12 cellular contexts compared by ENCODE assay signal in the genomic region with DNA sequence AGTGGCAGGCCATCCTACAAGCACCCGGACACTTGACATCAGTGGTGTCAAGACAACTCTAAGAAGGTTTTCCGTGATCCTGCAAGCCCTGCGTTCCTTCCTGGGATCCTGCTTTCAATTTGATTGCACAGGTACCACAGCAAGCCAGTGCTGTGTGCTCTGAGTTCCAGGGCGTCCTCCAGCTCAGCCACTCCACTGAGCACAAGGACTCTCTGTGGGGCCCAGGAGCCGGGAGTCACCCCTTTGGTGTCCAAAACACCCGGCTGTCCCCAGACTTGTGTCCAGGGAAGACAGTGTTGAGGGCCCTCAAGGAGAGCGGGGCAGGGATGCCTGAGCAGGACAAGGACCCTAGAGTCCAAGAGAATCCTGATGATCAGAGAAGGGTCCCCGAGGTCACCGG. TPM values are rescaled to one million over a fixed set of nuclear protein-coding genes. Genes with fewer than 3 reads are reported as not detected.
"Had no signal": no experiment of that assay in that cellular context is flagged by ENCODE, and none has a peak within 500 bp of the region (broad histone marks: within the 10 kb centered on the region; RNA-seq: fewer than 3 reads in every experiment).

No MANE protein-coding gene starts in this region.

RNA-seq across cellular contexts. Expression of gene GGTLC1, which starts 0.4 kb away (rescaled TPM):
- total RNA-seq: stomach, subcutaneous adipose tissue, suprapubic skin, temporal lobe, thoracic aorta, tibial nerve, transverse colon, ureter, urinary bladder, uterus, vagina had no signal
- polyA plus RNA-seq: stomach, thymus, urinary bladder had no signal
